ENCODE assay signal across 18 cellular contexts in genomic region chr2:32783468-32783867, GRCh38.
"Had no signal": no experiment of that assay in that cellular context is flagged by ENCODE, and none has a peak within 500 bp of the region (broad histone marks: within the 10 kb centered on the region; RNA-seq: fewer than 3 reads in every experiment).

No MANE protein-coding gene starts in this region.

- H3K36me3 ChIP-seq: cardiac muscle cell, WERI-Rb-1 had no signal

- H3K9me3 ChIP-seq: testis had no signal

- H3K4me1 Mint-ChIP-seq: T-cell had no signal

- H3K27ac Mint-ChIP-seq: activated T-helper 1 cell treated with anti-CD3 and anti-CD28 coated beads, Interleukin-12 subunit alpha, Interleukin-12 subunit beta, Interleukin-2, Interleukin-4 antibody, amounts not matched to agents 30 ng/mL and 10 ng/mL and 1 ng/mL, durations not matched to agents 14 hours and 24 hours and 36 hours; naive thymus-derived CD8-positive, alpha-beta T cell; progenitor cell of endocrine pancreas; stimulated activated naive CD8-positive, alpha-beta T cell treated with anti-CD3 and anti-CD28 coated beads, Interleukin-15, Interleukin-2, amounts not matched to agents 100 ng/mL and 50 ng/mL, for 24 hours; T-cell had no signal

- H3K4me3 ChIP-seq: cardiac muscle cell, gastroesophageal sphincter, testis had no signal

- H3K27me3 Mint-ChIP-seq: naive thymus-derived CD8-positive, alpha-beta T cell; progenitor cell of endocrine pancreas; stimulated activated naive CD8-positive, alpha-beta T cell treated with anti-CD3 and anti-CD28 coated beads, Interleukin-15, Interleukin-2, amounts not matched to agents 100 ng/mL and 50 ng/mL, for 24 hours; T-cell had no signal

- H3K27ac ChIP-seq: cardiac muscle cell, gastroesophageal sphincter, testis, WERI-Rb-1 had no signal

- H3K4me1 ChIP-seq: gastroesophageal sphincter, testis had no signal

- H3K27me3 ChIP-seq: cardiac muscle cell, gastroesophageal sphincter, testis had no signal

- DNase-seq: activated CD4-positive, alpha-beta T cell treated with anti-CD3 and anti-CD28 coated beads for 4 hours; activated naive CD4-positive, alpha-beta T cell; aorta; effector CD4-positive, alpha-beta T cell; hippocampal formation; mammary epithelial cell; naive thymus-derived CD8-positive, alpha-beta T cell; occipital lobe; stimulated activated CD4-positive, alpha-beta T cell treated with anti-CD3 and anti-CD28 coated beads, Interleukin-15, amount 100 ng/mL, for 24 hours; stimulated activated CD4-positive, alpha-beta T cell treated with anti-CD3 and anti-CD28 coated beads, Interleukin-4, amount 100 ng/mL, for 24 hours; T-cell; testis; WERI-Rb-1 had no signal

- H3K4me3 Mint-ChIP-seq: activated T-helper 1 cell treated with anti-CD3 and anti-CD28 coated beads, Interleukin-12 subunit alpha, Interleukin-12 subunit beta, Interleukin-2, Interleukin-4 antibody, amounts not matched to agents 30 ng/mL and 10 ng/mL and 1 ng/mL, durations not matched to agents 14 hours and 24 hours and 36 hours; naive thymus-derived CD8-positive, alpha-beta T cell; stimulated activated naive CD8-positive, alpha-beta T cell treated with anti-CD3 and anti-CD28 coated beads, Interleukin-15, Interleukin-2, amounts not matched to agents 100 ng/mL and 50 ng/mL, for 24 hours; T-cell had no signal

- ATAC-seq: gastroesophageal sphincter; naive thymus-derived CD8-positive, alpha-beta T cell; T-cell had no signal
